ENCODE assay signal across 1 cellular context in genomic region chr16:69428652-69429051, GRCh38.
TF ChIP-seq lines count a peak whose summit lies in the region.

No MANE protein-coding gene starts in this region.

TF ChIP-seq in WTC11, 78 proteins besides CTCF, POLR2A, EP300 and RAD21 (continued from another document):
- TF ChIP-seq USF1 (CRISPR knock-in tag; IDR thresholded peaks at IDR 0.05) (no peak), ATF2 (CRISPR knock-in tag; IDR thresholded peaks at IDR 0.05; ENCODE audit: borderline replicate concordance, low read depth) (no peak), GTF2I (CRISPR knock-in tag; conservative IDR thresholded peaks at IDR 0.05) (no peak), ZNF232 (CRISPR knock-in tag; IDR thresholded peaks at IDR 0.05) (no peak), ELF4 (CRISPR knock-in tag; IDR thresholded peaks at IDR 0.05; ENCODE audit: low read depth) (no peak), FOXJ3 (CRISPR knock-in tag; IDR thresholded peaks at IDR 0.05; ENCODE audit: borderline replicate concordance) (no peak), ZBTB21 (CRISPR knock-in tag; IDR thresholded peaks at IDR 0.05; ENCODE audit: borderline replicate concordance) (no peak), ZNF423 (CRISPR knock-in tag; IDR thresholded peaks at IDR 0.05) (no peak), MLX (CRISPR knock-in tag; IDR thresholded peaks at IDR 0.05) (no peak), JUN (CRISPR knock-in tag; IDR thresholded peaks at IDR 0.05) (no peak), ZNF219 (CRISPR knock-in tag; IDR thresholded peaks at IDR 0.05; ENCODE audit: borderline replicate concordance) (no peak)
